ENCODE assay signal across 1 cellular context in genomic region chr9:109119439-109120203, GRCh38.
TF ChIP-seq lines count a peak whose summit lies in the region.

TMEM245 (minus strand) TSS chr9:109119947; CDS start chr9:109119913, 34 bp downstream.

TF ChIP-seq in GM23338, 12 proteins besides CTCF, POLR2A, EP300 and RAD21 (continued from another document):
- no peak for TF ChIP-seq ZNF462 (CRISPR knock-in tag; IDR thresholded peaks at IDR 0.05)
